24 cellular contexts compared by ENCODE assay signal in the genomic region with DNA sequence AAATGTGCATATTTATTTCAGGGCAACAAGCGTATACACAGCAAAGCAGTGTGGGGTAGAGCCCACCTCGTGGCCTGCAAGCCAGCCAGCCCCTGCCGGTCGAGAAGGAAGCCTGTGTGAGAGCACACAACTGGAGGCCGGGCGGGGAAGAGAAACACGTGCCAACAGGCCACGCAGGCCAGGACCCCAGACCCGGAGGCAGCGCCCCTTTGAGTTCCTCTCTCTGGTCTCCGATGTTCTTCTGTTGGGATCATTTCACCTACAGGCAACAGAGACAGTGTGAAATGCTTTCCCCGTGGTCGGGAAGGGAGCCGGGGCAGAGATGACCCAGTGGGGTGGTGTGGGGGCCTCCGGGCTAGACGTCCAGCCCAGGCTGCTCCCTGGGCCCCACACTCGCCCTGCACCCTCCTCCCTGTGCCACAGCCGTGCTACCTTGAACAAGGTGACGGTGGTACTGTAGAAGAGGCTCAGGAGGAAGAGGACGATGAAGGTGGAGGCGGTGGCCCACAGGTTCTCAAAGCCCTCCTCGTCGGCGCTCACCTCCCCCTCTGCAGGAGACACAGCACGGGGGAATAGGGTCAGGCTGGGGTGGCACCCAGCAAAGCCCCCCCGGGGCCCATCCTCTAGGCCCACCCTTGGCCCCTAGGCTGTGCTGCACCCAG.
DNase-seq lines count a peak whose midpoint lies in the region; ATAC-seq and TF ChIP-seq lines count a peak whose summit lies in the region.
"Had no signal": no experiment of that assay in that cellular context is flagged by ENCODE, and none has a peak within 500 bp of the region (broad histone marks: within the 10 kb centered on the region; RNA-seq: fewer than 3 reads in every experiment).

No MANE protein-coding gene starts in this region.

- DNase-seq in cardiac septum (ENCODE audit: low spot score) (peak; percentile 41), left ventricle myocardium superior (no peak), NAMALWA (ENCODE audit: low spot score) (peak; percentile 59), upper lobe of left lung (peak; percentile 19 to 58), SW480 (ENCODE audit: low spot score) (no peak)
- DNase-seq: erythroblast, foreskin fibroblast, GF-D8, GM23248, NCI-H1092, NCI-H2029 treated with DMSO at 0.1 percent for 48 hours, NCI-H345, NCI-H82, PC-3, SIG-M5 had no signal

- no peak for TF ChIP-seq CTCF in upper lobe of left lung (IDR thresholded peaks at IDR 0.05)

- WGBS in upper lobe of left lung, 2 donors: 86 to 87% methylated on average over 21 to 26 of the region's 26 CpGs

- H3K4me3 ChIP-seq in iPS-18c (ENCODE audit: insufficient read depth, low read depth, low read length) (0 out of 2 replicates have a peak overlapping the region, but pooled peaks have one; percentile 20), upper lobe of left lung (no peak overlapping the region)
- H3K4me3 ChIP-seq: GM23248, right lobe of liver, suprapubic skin had no signal

- no peak overlapping the region for H3K27ac ChIP-seq in upper lobe of left lung
- H3K27ac ChIP-seq: GM23248, parathyroid adenoma, right lobe of liver, suprapubic skin had no signal

- H3K36me3 ChIP-seq in upper lobe of left lung: no peaks in the 10 kb centered on the region
- H3K36me3 ChIP-seq: right lobe of liver, suprapubic skin had no signal

- no peaks in the 10 kb centered on the region for H3K27me3 ChIP-seq in upper lobe of left lung
- H3K27me3 ChIP-seq: right lobe of liver, suprapubic skin had no signal

- H3K4me1 ChIP-seq in upper lobe of left lung: no peaks in the 10 kb centered on the region
- H3K4me1 ChIP-seq: parathyroid adenoma, right lobe of liver, suprapubic skin had no signal

- no peak for TF ChIP-seq EP300 in upper lobe of left lung (IDR thresholded peaks at IDR 0.05)

- H3K9me3 ChIP-seq in iPS-18c (ENCODE audit: control insufficient read depth, insufficient read depth, low read length) (peaks cover 54% of the 10 kb centered on the region), upper lobe of left lung (no peaks in the 10 kb centered on the region)
- H3K9me3 ChIP-seq: right lobe of liver, suprapubic skin had no signal

- no peak for TF ChIP-seq POLR2A in upper lobe of left lung (IDR thresholded peaks at IDR 0.05)

- no peak for ATAC-seq in left ventricle myocardium superior
- ATAC-seq in upper lobe of left lung (ENCODE audit: low FRiP score in 2 of 2): no peak
- no peak for ATAC-seq in HG03135 (IDR thresholded peaks at IDR 0.05; ENCODE audit: unreplicated experiment)
- ATAC-seq in HG03342 (IDR thresholded peaks at IDR 0.05; ENCODE audit: unreplicated experiment): no peak
- ATAC-seq: activated naive CD4-positive, alpha-beta T cell treated with anti-CD3 and anti-CD28 coated beads, Interleukin-2, amount 50 U/mL, for 72 hours; activated T-cell treated with anti-CD3 and anti-CD28 coated beads, Interleukin-2, amount 50 U/mL, for 4 hours; CD8-positive, alpha-beta T cell; PC-3; right lobe of liver had no signal

- intact Hi-C loops in cardiac septum (cut with DNase I): no loop called here
- intact Hi-C loops in left ventricle myocardium superior (cut with micrococcal nuclease): no loop called here

Comparison
In these comparisons a context has a peak if more than half of its experiments do, and no peak if none do; other contexts are left out.
1. DNase-seq: peak in cardiac septum (single experiment), NAMALWA (single experiment) and upper lobe of left lung (2 of 2); none in left ventricle myocardium superior (single experiment) and SW480 (single experiment).